21 cellular contexts compared by ENCODE assay signal in the genomic region with DNA sequence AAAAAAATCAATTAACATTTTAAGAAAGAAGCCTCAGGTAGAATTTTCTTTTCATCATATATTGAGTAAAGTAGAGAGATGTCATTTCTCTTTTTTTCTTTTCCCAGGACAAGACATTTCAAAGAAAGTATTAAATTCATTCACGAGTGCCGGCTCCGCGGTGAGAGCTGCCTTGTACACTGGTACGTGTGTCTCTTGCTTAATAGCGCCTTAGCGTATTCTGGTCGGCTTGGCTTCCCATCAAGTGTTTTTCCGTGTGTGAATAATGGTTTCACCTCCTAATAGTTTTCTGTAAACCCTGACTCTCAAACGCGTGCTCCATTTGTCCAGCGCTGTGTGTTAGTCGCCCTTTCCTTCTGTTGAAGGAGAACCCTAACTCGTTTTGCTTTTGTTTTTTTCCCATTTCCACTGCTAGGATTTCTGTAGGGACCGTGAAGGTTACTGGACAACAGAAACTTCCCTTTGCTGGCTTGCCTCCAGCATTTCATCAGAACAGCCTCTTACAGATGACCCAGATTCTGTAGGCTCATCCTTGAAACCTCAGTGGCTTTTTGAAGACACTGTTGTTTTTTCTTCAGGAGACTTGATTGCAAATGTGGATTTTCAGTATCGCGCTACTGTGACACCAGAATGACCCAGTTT. TPM values are rescaled to one million over a fixed set of nuclear protein-coding genes. Genes with fewer than 3 reads are reported as not detected.
DNase-seq lines count a peak whose midpoint lies in the region; ATAC-seq and TF ChIP-seq lines count a peak whose summit lies in the region.
"Had no signal": no experiment of that assay in that cellular context is flagged by ENCODE, and none has a peak within 500 bp of the region (broad histone marks: within the 10 kb centered on the region; RNA-seq: fewer than 3 reads in every experiment).

No MANE protein-coding gene starts in this region.

- H3K36me3 ChIP-seq in BE2C = no peaks in the 10 kb centered on the region
- H3K36me3 ChIP-seq in OCI-LY7 (ENCODE audit: insufficient read depth, low read length) = peaks cover 48% of the 10 kb centered on the region; the same call in 1 of the 2 replicates
- H3K36me3 ChIP-seq in fibroblast of lung (ENCODE audit: control insufficient read depth, insufficient read depth, low read length) = no peaks in the 10 kb centered on the region

- H3K9me2 ChIP-seq in OCI-LY7 (ENCODE audit: insufficient read depth, low read length) = no peaks in the 10 kb centered on the region

- H3K4me3 ChIP-seq in BE2C (ENCODE audit: low read depth, low read length) (no peak overlapping the region), OCI-LY7 (ENCODE audit: low read depth, low read length, poor library complexity, severe bottlenecking) (no peak overlapping the region), fibroblast of lung (replicated peaks in 1 of 4; ENCODE audit: control extremely low read depth in 1 of 4, insufficient read depth in 1 of 4, low read depth in 3 of 4, low read length in 4 of 4) (no peak overlapping the region)
- H3K4me3 ChIP-seq: mucosa of descending colon had no signal

- H3K9me3 ChIP-seq in BE2C = peaks cover 4% of the 10 kb centered on the region
- H3K9me3 ChIP-seq in OCI-LY7 (ENCODE audit: low read length) = no peaks in the 10 kb centered on the region
- H3K9me3 ChIP-seq in fibroblast of lung (ENCODE audit: control insufficient read depth, insufficient read depth, low read depth, low read length) = no peaks in the 10 kb centered on the region

- H3K27me3 Mint-ChIP-seq in HFFc6 (ENCODE audit: insufficient read depth) = peaks cover 1% of the 10 kb centered on the region

- H2AFZ ChIP-seq in OCI-LY7 (ENCODE audit: low read length) (no peak overlapping the region), fibroblast of lung (ENCODE audit: low read length) (no peak overlapping the region)

- H3K4me2 ChIP-seq in OCI-LY7 (ENCODE audit: low read length) (peak overlapping the region; percentile 59; the same call in 1 of the 2 replicates), fibroblast of lung (ENCODE audit: extremely low read depth, insufficient read depth, low read length) (no peak overlapping the region)

- H3K27ac ChIP-seq in OCI-LY7 (ENCODE audit: low read depth, low read length, poor library complexity, severe bottlenecking) (no peak overlapping the region), fibroblast of lung (ENCODE audit: insufficient read depth, low read length) (no peak overlapping the region)
- H3K27ac ChIP-seq: HL-60 had no signal

- H3K79me2 ChIP-seq in OCI-LY7 (ENCODE audit: insufficient read depth, low read depth, low read length) (no peaks in the 10 kb centered on the region), fibroblast of lung (ENCODE audit: control insufficient read depth, insufficient read depth, low read length) (no peaks in the 10 kb centered on the region)

- no peak for DNase-seq in BE2C
- DNase-seq in OCI-LY7 (ENCODE audit: low spot score) = no peak
- peak; percentile 39 to 67 for DNase-seq in fibroblast of lung (ENCODE audit: low read depth in 2 of 2)
- DNase-seq in posterior vena cava (ENCODE audit: low spot score) = peak; percentile 79
- no peak for DNase-seq in iPS-NIHi7 (ENCODE audit: extremely low spot score)
- DNase-seq in HFFc6 = no peak
- no peak for DNase-seq in D341Med (ENCODE audit: low spot score)
- DNase-seq: activated CD4-positive, alpha-beta T cell treated with anti-CD3 and anti-CD28 coated beads for 48 hours; activated naive CD4-positive, alpha-beta T cell; activated T-cell treated with anti-CD3 and anti-CD28 coated beads, Interleukin-2, amount 50 U/mL, for 4 hours; GF-D8; mucosa of descending colon; NCI-H1092; NCI-H187; OCI-M1; stimulated activated CD4-positive, alpha-beta T cell treated with anti-CD3 and anti-CD28 coated beads, Interleukin-1b, Interleukin-23, amount 100 ng/mL, for 48 hours; substantia nigra had no signal

- H3K9ac ChIP-seq in fibroblast of lung (ENCODE audit: insufficient read depth, low read length) = no peak overlapping the region

- H4K20me1 ChIP-seq in OCI-LY7 (ENCODE audit: insufficient read depth, low read length) = no peaks in the 10 kb centered on the region
- no peaks in the 10 kb centered on the region for H4K20me1 ChIP-seq in fibroblast of lung (ENCODE audit: control insufficient read depth, extremely low read depth, insufficient read depth, low read length)

- H3K27me3 ChIP-seq in BE2C (no peaks in the 10 kb centered on the region), fibroblast of lung (ENCODE audit: control insufficient read depth, insufficient read depth, low read length) (no peaks in the 10 kb centered on the region)

- no TSS peak for BruUV-seq in OCI-LY7 (replicated peaks; lab: Mats Ljungman, UMichigan)

- no peak overlapping the region for H3K27ac Mint-ChIP-seq in HFFc6
- H3K27ac Mint-ChIP-seq: T-helper 2 cell treated with Interferon-gamma antibody and Interleukin-4, amounts not matched to agents 5 μg/mL and 100 μg/mL, for 36 hours had no signal

- peaks cover 6% of the 10 kb centered on the region; the same call in 1 of the 2 replicates for H3K36me3 Mint-ChIP-seq in HFFc6 (ENCODE audit: low read depth)

- H3K4me3 Mint-ChIP-seq in HFFc6 = no peak overlapping the region
- H3K4me3 Mint-ChIP-seq: activated T-cell treated with anti-CD3 and anti-CD28 coated beads, Interleukin-2, amount 50 U/mL, for 4 hours; T-helper 2 cell treated with Interferon-gamma antibody and Interleukin-4, amounts not matched to agents 5 μg/mL and 100 μg/mL, for 36 hours had no signal

- no peak for ATAC-seq in GM21786 (IDR thresholded peaks at IDR 0.05; ENCODE audit: unreplicated experiment)
- ATAC-seq: activated T-cell treated with anti-CD3 and anti-CD28 coated beads, Interleukin-2, amount 50 U/mL, for 4 hours; mucosa of descending colon; sciatic nerve had no signal

- H3K4me1 Mint-ChIP-seq in HFFc6 (ENCODE audit: low read depth) = no peaks in the 10 kb centered on the region

- CTCF ChIA-PET in OCI-LY7 (lab: Charles Lee; ENCODE audit: unreplicated experiment) = no interaction called here

- 0 out of 2 replicates have a peak, but pooled peaks have one; percentile 0 for TF ChIP-seq CTCF in BE2C (IDR thresholded peaks at IDR 0.05; ENCODE audit: low read depth, low read length)
- TF ChIP-seq CTCF in OCI-LY7 (conservative IDR thresholded peaks at IDR 0.05; ENCODE audit: low read length) = no peak
- TF ChIP-seq CTCF in fibroblast of lung (conservative IDR thresholded peaks at IDR 0.05 in 1 of 2, IDR thresholded peaks at IDR 0.05 in 1 of 2; ENCODE audit: low read depth in 1 of 2, low read length in 2 of 2) = no peak
- TF ChIP-seq CTCF in HFFc6 (IDR thresholded peaks at IDR 0.05) = no peak

- H3K9me3 Mint-ChIP-seq in HFFc6 = no peaks in the 10 kb centered on the region; the same call in 1 of the 2 replicates
- H3K9me3 Mint-ChIP-seq: activated T-cell treated with anti-CD3 and anti-CD28 coated beads, Interleukin-2, amount 50 U/mL, for 4 hours; T-helper 2 cell treated with Interferon-gamma antibody and Interleukin-4, amounts not matched to agents 5 μg/mL and 100 μg/mL, for 36 hours had no signal

- H3K4me1 ChIP-seq in BE2C = no peaks in the 10 kb centered on the region
- H3K4me1 ChIP-seq in OCI-LY7 (ENCODE audit: insufficient read depth, low read length, poor library complexity, severe bottlenecking) = peaks cover 49% of the 10 kb centered on the region
- no peaks in the 10 kb centered on the region for H3K4me1 ChIP-seq in fibroblast of lung (ENCODE audit: control insufficient read depth, extremely low read depth, insufficient read depth, low read length)

- intact Hi-C loops in OCI-LY7 (cut with micrococcal nuclease; ENCODE audit: unreplicated experiment) (no loop called here), posterior vena cava (cut with DNase I) (no loop called here)

- POLR2A ChIA-PET in OCI-LY7 (lab: Charles Lee) = interaction anchor here (0.5 to 2.3 kb wide), 5 partner anchors 9 to 37 kb away, joined by 3 to 12 read pairs (median 7); no protein-coding TSS in a partner anchor

RNA-seq across cellular contexts. Expression of a gene that starts 45.7 kb away (rescaled TPM):
- not detected for polyA plus RNA-seq in BE2C (2012; ENCODE audit: insufficient read depth, insufficient read length, low read depth)
- total RNA-seq in OCI-LY7 (2014; rRNA removed; shearing (Covaris generic)) = 143 and 189 TPM in 2 replicates
- 281 and 291 TPM in 2 replicates for total RNA-seq in OCI-LY7 (2022)
- under 0.01 TPM in 2 replicates for total RNA-seq in fibroblast of lung
- polyA plus RNA-seq in fibroblast of lung = 0.01 and 0.02 TPM in 2 replicates
- polyA plus RNA-seq in fibroblast of lung (2012) = 0.02 TPM in 2 replicates
- polyA minus RNA-seq in fibroblast of lung (ENCODE audit: low replicate concordance) = not detected in 2 replicates
- total RNA-seq in posterior vena cava = 1 to 10 TPM; 1.7 to 2.7 TPM
- not detected for total RNA-seq in HFFc6 (2021; fragmentation: NEBNext Ultra II Directional; extraction: Animal tissue kit (Norgen Biotek cat#: 25700))

RNA-seq across cellular contexts. Expression of a gene that starts 53.6 kb away (rescaled TPM):
- 2.5 TPM for polyA plus RNA-seq in BE2C (2012; ENCODE audit: insufficient read depth, insufficient read length, low read depth)
- total RNA-seq in OCI-LY7 (2014; rRNA removed; shearing (Covaris generic)) = 133 and 149 TPM in 2 replicates
- total RNA-seq in OCI-LY7 (2022) (171 and 215 TPM in 2 replicates), fibroblast of lung (12.1 and 13.7 TPM in 2 replicates), posterior vena cava (10 to 100 TPM; 45.7 to 51.8 TPM)
- polyA plus RNA-seq in fibroblast of lung = 8.4 and 10.9 TPM in 2 replicates
- 13.9 and 14.8 TPM in 2 replicates for polyA plus RNA-seq in fibroblast of lung (2012)
- polyA minus RNA-seq in fibroblast of lung (ENCODE audit: low replicate concordance) = 15.8 and 42.6 TPM in 2 replicates
- 10 to 100 TPM in 2 of 6 experiments, 1 to 10 TPM in 4; 6.8 to 11.9 (median 9.2) TPM for total RNA-seq in HFFc6 (2021; fragmentation: NEBNext Ultra II Directional; extraction: Animal tissue kit (Norgen Biotek cat#: 25700))

Comparison
In these comparisons a context has a peak if more than half of its experiments do, and no peak if none do; other contexts are left out.
1. DNase-seq: peak in fibroblast of lung (2 of 2) and posterior vena cava (single experiment); none in BE2C (single experiment), OCI-LY7 (single experiment), iPS-NIHi7 (single experiment), HFFc6 (single experiment) and D341Med (single experiment).
2. RNA of a gene that starts 45.7 kb away (total RNA-seq): 143 to 291 TPM in OCI-LY7; 1.7 to 2.7 TPM in posterior vena cava, under 0.01 TPM in fibroblast of lung and not detected in HFFc6; every median in the first group is over 10 times any median in the second.